10 cellular contexts compared by ENCODE assay signal in genomic region chr17:44793885-44794698, GRCh38. TPM values are rescaled to one million over a fixed set of nuclear protein-coding genes. Genes with fewer than 3 reads are reported as not detected.
DNase-seq lines count a peak whose midpoint lies in the region; ATAC-seq and TF ChIP-seq lines count a peak whose summit lies in the region.
"Had no signal": no experiment of that assay in that cellular context is flagged by ENCODE, and none has a peak within 500 bp of the region (broad histone marks: within the 10 kb centered on the region; RNA-seq: fewer than 3 reads in every experiment).

No MANE protein-coding gene starts in this region.

- TF ChIP-seq CTCF in SK-N-SH (IDR thresholded peaks at IDR 0.05), result no peak
- TF ChIP-seq CTCF in fibroblast of lung (conservative IDR thresholded peaks at IDR 0.05 in 1 of 2, IDR thresholded peaks at IDR 0.05 in 1 of 2; ENCODE audit: low read depth in 1 of 2, low read length in 2 of 2), result no peak
- no peak for TF ChIP-seq CTCF in nephron (IDR thresholded peaks at IDR 0.05; ENCODE audit: unreplicated experiment in 3 of 3)

- H3K27ac Mint-ChIP-seq in nephron, result peak overlapping the region; percentile 72 to 77 (median 73)

- peaks cover 0 to 16% of the 10 kb centered on the region in 2 experiments for H3K36me3 ChIP-seq in SK-N-SH (replicated peaks in 1 of 2; ENCODE audit: control insufficient read depth in 1 of 2, insufficient read depth in 2 of 2, low read length in 1 of 2)
- H3K36me3 ChIP-seq in fibroblast of lung (ENCODE audit: control insufficient read depth, insufficient read depth, low read length), result no peaks in the 10 kb centered on the region
- peaks cover 0 to 1% of the 10 kb centered on the region in 2 donors for H3K36me3 ChIP-seq in aorta (ENCODE audit: control insufficient read depth in 1 of 2, insufficient read depth in 2 of 2, low read length in 1 of 2)

- no peaks in the 10 kb centered on the region for H3K9me3 Mint-ChIP-seq in nephron

- peak overlapping the region in 1 of 2 experiments; percentile 78; a peak in 2 of 4 replicates for H3K27ac ChIP-seq in SK-N-SH (ENCODE audit: low read depth in 2 of 2, low read length in 1 of 2)
- peak overlapping the region; percentile 98 for H3K27ac ChIP-seq in fibroblast of lung (ENCODE audit: insufficient read depth, low read length)
- peak overlapping the region; percentile 68 to 80 for H3K27ac ChIP-seq in aorta (ENCODE audit: low read depth in 1 of 2, low read length in 2 of 2)

- intact Hi-C loops in aorta (cut with DNase I), result loop anchor here in 1 of 2 donors (5.0 kb wide), 1 partner anchor 33 kb away; no protein-coding TSS in a partner anchor

- H3K9ac ChIP-seq in SK-N-SH, result peak overlapping the region; percentile 39; the same call in 1 of the 2 replicates
- H3K9ac ChIP-seq in fibroblast of lung (ENCODE audit: insufficient read depth, low read length), result peak overlapping the region; percentile 73

- DNase-seq in SK-N-SH, result no peak
- DNase-seq in fibroblast of lung (ENCODE audit: low read depth in 2 of 2), result no peak
- DNase-seq in aorta, result no peak
- DNase-seq in NCI-H146 treated with DMSO at 0.1 percent for 48 hours (lab: John Stamatoyannopoulos, UW; ENCODE audit: unreplicated experiment), result no peak
- DNase-seq: cortex of kidney had no signal

- no peak; the same call in 2 of the 3 replicates for ATAC-seq in SK-N-SH treated with all-trans-retinoic acid at 6 μM for 48 hours
- no peak for ATAC-seq in aorta (ENCODE audit: low FRiP score)
- no peak for ATAC-seq in GM18520 (IDR thresholded peaks at IDR 0.05; ENCODE audit: unreplicated experiment)
- ATAC-seq in GM18519 (IDR thresholded peaks at IDR 0.05; ENCODE audit: low FRiP score, unreplicated experiment), result no peak

- H3K4me3 ChIP-seq in SK-N-SH (ENCODE audit: low read depth in 2 of 2, low read length in 1 of 2) (no peak overlapping the region), fibroblast of lung (replicated peaks in 1 of 4; ENCODE audit: control extremely low read depth in 1 of 4, insufficient read depth in 1 of 4, low read depth in 3 of 4, low read length in 4 of 4) (no peak overlapping the region), aorta (ENCODE audit: low read length in 2 of 2) (no peak overlapping the region)

- peaks cover 39% of the 10 kb centered on the region for H3F3A ChIP-seq in SK-N-SH (replicated peaks; ENCODE audit: insufficient read depth)

- H3K4me2 ChIP-seq in SK-N-SH (0 out of 2 replicates have a peak overlapping the region, but pooled peaks have one; percentile 16), fibroblast of lung (ENCODE audit: extremely low read depth, insufficient read depth, low read length) (peak overlapping the region; percentile 37)

- H3K9me2 ChIP-seq in SK-N-SH, result no peaks in the 10 kb centered on the region

- WGBS in SK-N-SH (ENCODE audit: low lambda C conversion rate), result 94% methylated on average over 14 of the region's 14 CpGs
- 30 to 34% methylated on average over 14 of the region's 14 CpGs for WGBS in aorta, 2 donors

- no peaks in the 10 kb centered on the region for H3K27me3 ChIP-seq in SK-N-SH (ENCODE audit: insufficient read depth)
- H3K27me3 ChIP-seq in fibroblast of lung (ENCODE audit: control insufficient read depth, insufficient read depth, low read length), result no peaks in the 10 kb centered on the region
- H3K27me3 ChIP-seq in aorta (ENCODE audit: control insufficient read depth in 1 of 2, insufficient read depth in 2 of 2, low read length in 1 of 2), result no peaks in the 10 kb centered on the region

- CTCF ChIA-PET in SK-N-SH (lab: Yijun Ruan, JAX), result interaction anchor here (0.8 to 2.5 kb wide), 6 partner anchors 8 to 138 kb away, joined by 3 to 17 read pairs (median 6); partner anchors contain the start of gene MEIOC

- TF ChIP-seq EP300 in SK-N-SH (IDR thresholded peaks at IDR 0.05; ENCODE audit: borderline replicate concordance in 1 of 2, low read depth in 1 of 2, low read length in 1 of 2), result no peak

- H3K4me1 ChIP-seq in SK-N-SH (ENCODE audit: control insufficient read depth in 1 of 2, insufficient read depth in 2 of 2, low read depth in 1 of 2, low read length in 1 of 2), result peaks cover 0 to 12% of the 10 kb centered on the region in 2 experiments; a peak in 1 of 4 replicates
- peaks cover 33% of the 10 kb centered on the region for H3K4me1 ChIP-seq in fibroblast of lung (ENCODE audit: control insufficient read depth, extremely low read depth, insufficient read depth, low read length)
- H3K4me1 ChIP-seq in aorta (ENCODE audit: control insufficient read depth in 1 of 2, insufficient read depth in 2 of 2, low read length in 2 of 2), result no peaks in the 10 kb centered on the region

- H4K20me1 ChIP-seq in SK-N-SH (ENCODE audit: insufficient read depth) (no peaks in the 10 kb centered on the region), fibroblast of lung (ENCODE audit: control insufficient read depth, extremely low read depth, insufficient read depth, low read length) (no peaks in the 10 kb centered on the region)

- H3K79me2 ChIP-seq in SK-N-SH (ENCODE audit: insufficient read depth) (peaks cover 11% of the 10 kb centered on the region), fibroblast of lung (ENCODE audit: control insufficient read depth, insufficient read depth, low read length) (peaks cover 4% of the 10 kb centered on the region)

- POLR2A ChIA-PET in SK-N-SH (lab: Yijun Ruan, JAX), result no interaction called here

- H3K27me3 Mint-ChIP-seq in nephron (ENCODE audit: low read depth), result no peaks in the 10 kb centered on the region

- H3K4me3 Mint-ChIP-seq in nephron, result peak overlapping the region in 1 of 3 experiments; percentile 19

- H2AFZ ChIP-seq in SK-N-SH (ENCODE audit: low read depth) (no peak overlapping the region), fibroblast of lung (ENCODE audit: low read length) (no peak overlapping the region)

- H3K9me3 ChIP-seq in SK-N-SH, result no peaks in the 10 kb centered on the region
- no peaks in the 10 kb centered on the region for H3K9me3 ChIP-seq in fibroblast of lung (ENCODE audit: control insufficient read depth, insufficient read depth, low read depth, low read length)
- no peaks in the 10 kb centered on the region for H3K9me3 ChIP-seq in aorta (ENCODE audit: control insufficient read depth, low read length)

- TF ChIP-seq RAD21 in SK-N-SH (IDR thresholded peaks at IDR 0.05; ENCODE audit: low read length), result no peak

- H3K36me3 Mint-ChIP-seq in nephron (ENCODE audit: low read depth), result peaks cover 13% of the 10 kb centered on the region

- peaks cover 30% of the 10 kb centered on the region for H3K4me1 Mint-ChIP-seq in nephron

TF ChIP-seq in SK-N-SH, 30 proteins besides CTCF, POLR2A, EP300 and RAD21 (continues in another document):
- TF ChIP-seq GABPA (IDR thresholded peaks at IDR 0.05; ENCODE audit: low read depth), result no peak

TF ChIP-seq in SK-N-SH treated with all-trans-retinoic acid at 6 μM for 48 hours, 23 proteins besides CTCF, POLR2A, EP300 and RAD21:
- TF ChIP-seq ZC3H10 (CRISPR knock-in tag; IDR thresholded peaks at IDR 0.05) (no peak), ZFP3 (CRISPR knock-in tag; IDR thresholded peaks at IDR 0.05) (no peak), ZNF565 (CRISPR knock-in tag; conservative IDR thresholded peaks at IDR 0.05; ENCODE audit: low read depth) (no peak), RARB (CRISPR knock-in tag; IDR thresholded peaks at IDR 0.05) (no peak), ARNTL (CRISPR knock-in tag; IDR thresholded peaks at IDR 0.05; ENCODE audit: borderline replicate concordance, low read depth) (no peak), ZNF70 (CRISPR knock-in tag; IDR thresholded peaks at IDR 0.05) (no peak), ZNF8 (CRISPR knock-in tag; IDR thresholded peaks at IDR 0.05) (no peak), CSDC2 (CRISPR knock-in tag; IDR thresholded peaks at IDR 0.05) (no peak), TOX (CRISPR knock-in tag; IDR thresholded peaks at IDR 0.05; ENCODE audit: borderline replicate concordance) (no peak)
TF ChIP-seq in SK-N-SH treated with all-trans-retinoic acid at 6 μM for 48 hours: peak in this region for 0.

RNA-seq across cellular contexts. Expression of gene ADAM11, which starts 35.3 kb away (rescaled TPM):
- polyA plus RNA-seq in SK-N-SH (2012; rRNA removed) (1.8 and 2.5 TPM in 2 replicates), fibroblast of lung (0.18 and 0.52 TPM in 2 replicates), aorta (1 to 10 TPM in 1 of 2 donors, under 1 TPM in 1; 0.38 to 1.6 TPM)
- polyA plus RNA-seq in SK-N-SH (2012; cell fraction: cytosol; rRNA removed), result 1.2 and 1.3 TPM in 2 replicates
- polyA plus RNA-seq in SK-N-SH (2012; cell fraction: nucleus; rRNA removed), result 6.0 and 9.8 TPM in 2 replicates
- total RNA-seq in fibroblast of lung (0.51 and 0.66 TPM in 2 replicates), aorta (1 to 10 TPM in 1 of 2 donors, under 1 TPM in 1; 0.45 to 1.4 TPM)
- polyA plus RNA-seq in fibroblast of lung (2012), result 0.32 and 0.75 TPM in 2 replicates
- 0.75 TPM in 1 of 2 replicates, not detected in the other for polyA minus RNA-seq in fibroblast of lung (ENCODE audit: low replicate concordance)

RNA-seq across cellular contexts. Expression of gene GJC1, which starts 36.0 kb away (rescaled TPM):
- polyA plus RNA-seq in SK-N-SH (2012; rRNA removed) (15.2 and 15.6 TPM in 2 replicates), fibroblast of lung (33.6 and 97.3 TPM in 2 replicates), aorta (1 to 10 TPM; 2.9 to 5.6 TPM)
- polyA plus RNA-seq in SK-N-SH (2012; cell fraction: cytosol; rRNA removed), result 15.7 and 16.6 TPM in 2 replicates
- 8.5 and 13.7 TPM in 2 replicates for polyA plus RNA-seq in SK-N-SH (2012; cell fraction: nucleus; rRNA removed)
- total RNA-seq in fibroblast of lung (19.3 and 33.9 TPM in 2 replicates), aorta (10 to 100 TPM; 23.8 to 34.3 TPM)
- 27.6 and 78.0 TPM in 2 replicates for polyA plus RNA-seq in fibroblast of lung (2012)
- 71.8 and 316 TPM in 2 replicates for polyA minus RNA-seq in fibroblast of lung (ENCODE audit: low replicate concordance)

RNA-seq across cellular contexts. Expression of gene HIGD1B, which starts 53.6 kb away (rescaled TPM):
- not detected in 2 replicates for polyA plus RNA-seq in SK-N-SH (2012; rRNA removed)
- polyA plus RNA-seq in SK-N-SH (2012; cell fraction: cytosol; rRNA removed), result not detected in 2 replicates
- not detected in 2 replicates for polyA plus RNA-seq in SK-N-SH (2012; cell fraction: nucleus; rRNA removed)
- not detected in 2 replicates for total RNA-seq in fibroblast of lung
- polyA plus RNA-seq in fibroblast of lung, result 0.34 TPM in 1 of 2 replicates, not detected in the other
- polyA plus RNA-seq in fibroblast of lung (2012), result 0.52 TPM in 1 of 2 replicates, not detected in the other
- polyA minus RNA-seq in fibroblast of lung (ENCODE audit: low replicate concordance), result not detected in 2 replicates
- 1 to 10 TPM in 1 of 2 donors, under 1 TPM in 1; 0.58 to 1.3 TPM for total RNA-seq in aorta
- polyA plus RNA-seq in aorta, result not detected
- total RNA-seq: T-helper 1 cell treated with Interleukin-12 subunit alpha and Interleukin-12 subunit beta and Interleukin-4 antibody, amounts not matched to agents 30 ng/mL and 1 ng/mL, for 36 hours had no signal
